ENCODE assay signal across 14 cellular contexts in the genomic region with DNA sequence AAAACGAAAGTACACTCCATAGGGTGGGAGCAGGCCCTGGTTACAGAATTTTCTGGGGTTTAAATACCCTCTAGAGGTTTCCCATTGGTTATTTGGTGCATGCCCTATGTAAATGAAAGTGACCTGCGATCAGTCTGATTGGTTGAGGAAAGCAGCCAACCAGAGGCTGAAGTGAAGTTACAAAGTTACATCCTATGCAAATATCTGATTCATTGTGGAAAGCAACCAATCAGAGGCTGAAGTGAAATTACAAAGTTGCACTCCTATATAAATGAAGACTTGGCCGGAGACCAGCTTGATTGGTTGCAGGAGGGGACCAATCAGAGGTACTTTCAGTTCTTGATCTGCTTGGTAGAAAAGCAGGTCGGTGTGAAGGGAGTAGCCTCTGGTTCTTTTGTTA. TPM values are rescaled to one million over a fixed set of nuclear protein-coding genes. Genes with fewer than 3 reads are reported as not detected.
DNase-seq lines count a peak whose midpoint lies in the region; ATAC-seq, FAIRE-seq and TF ChIP-seq lines count a peak whose summit lies in the region.
"Had no signal": no experiment of that assay in that cellular context is flagged by ENCODE, and none has a peak within 500 bp of the region (broad histone marks: within the 10 kb centered on the region; RNA-seq: fewer than 3 reads in every experiment).

No MANE protein-coding gene starts in this region.

- no peak overlapping the region for H2BK15ac ChIP-seq in mesenchymal stem cell (ENCODE audit: low read depth, poor library complexity, severe bottlenecking)

- intact Hi-C loops in left cardiac atrium (cut with DNase I): no loop called here

- no peak overlapping the region for H2AFZ ChIP-seq in Karpas-422 (ENCODE audit: low read length)
- H2AFZ ChIP-seq in mesenchymal stem cell (ENCODE audit: low read depth, low read length): no peak overlapping the region

- no peak overlapping the region for H3K18ac ChIP-seq in mesenchymal stem cell (ENCODE audit: low read depth in 1 of 2, low read length in 2 of 2)

- H4K8ac ChIP-seq in mesenchymal stem cell (ENCODE audit: low read length): no peak overlapping the region

- TF ChIP-seq CTCF in bronchial epithelial cell (IDR thresholded peaks at IDR 0.05; ENCODE audit: insufficient read depth, low read length, severe bottlenecking) (no peak), D721Med (IDR thresholded peaks at IDR 0.05; ENCODE audit: insufficient read depth, missing control alignments) (no peak)

- in situ Hi-C loops in Caki2 (cut with HindIII; ENCODE audit: low pct_unique_long_range_greater_than_20kb, low sequenced_read_pairs): no loop called here

- no peak overlapping the region for H2BK5ac ChIP-seq in mesenchymal stem cell (ENCODE audit: low read depth, low read length, poor library complexity, severe bottlenecking)

- H3K9me3 ChIP-seq in Karpas-422 (ENCODE audit: low read length) (peaks cover 5% of the 10 kb centered on the region; the same call in 1 of the 2 replicates), mesenchymal stem cell (ENCODE audit: control insufficient read depth, low read length) (no peaks in the 10 kb centered on the region)

- no peak overlapping the region for H3K23ac ChIP-seq in mesenchymal stem cell (ENCODE audit: low read length in 2 of 2)

- H3K4me2 ChIP-seq in Karpas-422 (ENCODE audit: low read depth, low read length, poor library complexity, severe bottlenecking): no peak overlapping the region
- H3K4me2 ChIP-seq in mesenchymal stem cell (ENCODE audit: low read length, poor library complexity, severe bottlenecking): no peak overlapping the region

- no peak overlapping the region for H3K14ac ChIP-seq in mesenchymal stem cell (ENCODE audit: low read length in 2 of 2)

- no peak overlapping the region for H3K27ac ChIP-seq in Karpas-422 (ENCODE audit: low read length)
- no peak overlapping the region for H3K27ac ChIP-seq in mesenchymal stem cell (ENCODE audit: low read length, poor library complexity, severe bottlenecking)

- ATAC-seq in left cardiac atrium (no peak), HG02981 (IDR thresholded peaks at IDR 0.05; ENCODE audit: unreplicated experiment) (no peak)

- 88% methylated on average over 4 of the region's 4 CpGs for WGBS in mesenchymal stem cell

- H3K9ac ChIP-seq in Karpas-422 (ENCODE audit: low read length) (no peak overlapping the region), mesenchymal stem cell (ENCODE audit: low read length) (no peak overlapping the region)

- DNase-seq in Caki2 (ENCODE audit: low read depth): peak; percentile 92
- DNase-seq in Karpas-422: peak; percentile 75
- peak; percentile 46 for DNase-seq in bronchial epithelial cell (ENCODE audit: low read depth)
- DNase-seq in mesenchymal stem cell: peak; percentile 74
- no peak for DNase-seq in left cardiac atrium
- DNase-seq in NCI-H1930 (lab: John Stamatoyannopoulos, UW): no peak
- DNase-seq in D721Med (ENCODE audit: insufficient read length, low spot score): no peak
- DNase-seq: caudate nucleus; head of caudate nucleus; NCI-H1092 treated with DMSO at 0.1 percent for 48 hours; stimulated activated CD4-positive, alpha-beta T cell treated with anti-CD3 and anti-CD28 coated beads, Interleukin-15, amount 100 ng/mL, for 24 hours; stimulated activated naive CD4-positive, alpha-beta T cell treated with Interleukin-2 at 50 U/mL for 16 hours had no signal

- H3K27me3 ChIP-seq in Karpas-422 (ENCODE audit: low read length) (no peaks in the 10 kb centered on the region), bronchial epithelial cell (ENCODE audit: control insufficient read depth, insufficient read depth, low read length) (no peaks in the 10 kb centered on the region), mesenchymal stem cell (ENCODE audit: control insufficient read depth in 1 of 2, insufficient read depth in 1 of 2, low read length in 2 of 2) (no peaks in the 10 kb centered on the region)

- no peaks in the 10 kb centered on the region for H3K79me1 ChIP-seq in mesenchymal stem cell (replicated peaks; ENCODE audit: low read length, poor library complexity, severe bottlenecking)

- H3K4me3 ChIP-seq in Karpas-422 (ENCODE audit: low read length) (no peak overlapping the region), bronchial epithelial cell (ENCODE audit: low read depth, low read length) (no peak overlapping the region), mesenchymal stem cell (ENCODE audit: insufficient read depth in 1 of 2, low read depth in 1 of 2, low read length in 2 of 2) (peak overlapping the region in 1 of 2 experiments; percentile 67)

- H3K4ac ChIP-seq in mesenchymal stem cell (ENCODE audit: low read depth in 1 of 2, low read length in 2 of 2): no peak overlapping the region

- H2AK5ac ChIP-seq in mesenchymal stem cell (ENCODE audit: low read length, severe bottlenecking): no peak overlapping the region

- H3K36me3 ChIP-seq in Karpas-422 (ENCODE audit: insufficient read depth, low read length): peaks cover 49% of the 10 kb centered on the region
- H3K36me3 ChIP-seq in bronchial epithelial cell (ENCODE audit: control insufficient read depth, insufficient read depth, low read length): peaks cover 9% of the 10 kb centered on the region
- peaks cover 15 to 56% of the 10 kb centered on the region in 2 experiments for H3K36me3 ChIP-seq in mesenchymal stem cell (ENCODE audit: control insufficient read depth in 1 of 2, insufficient read depth in 2 of 2, low read depth in 1 of 2, low read length in 2 of 2)

- no peak overlapping the region for H2BK12ac ChIP-seq in mesenchymal stem cell (ENCODE audit: low read length in 2 of 2)

- peaks cover 9% of the 10 kb centered on the region; the same call in 1 of the 2 replicates for H4K20me1 ChIP-seq in Karpas-422 (ENCODE audit: insufficient read depth, low read depth, low read length)

- H4K91ac ChIP-seq in mesenchymal stem cell (ENCODE audit: low read length): no peak overlapping the region

- H3K4me1 ChIP-seq in Karpas-422 (ENCODE audit: low read length) (peaks cover 2% of the 10 kb centered on the region; the same call in 1 of the 2 replicates), mesenchymal stem cell (ENCODE audit: control insufficient read depth, insufficient read depth, low read depth, low read length) (peaks cover 17% of the 10 kb centered on the region)

- FAIRE-seq in bronchial epithelial cell (lab: Jason Lieb, UNC) (no peak), D721Med (lab: Jason Lieb, UNC) (no peak)
- FAIRE-seq: G401.6 had no signal

- peaks cover 99% of the 10 kb centered on the region for H3K79me2 ChIP-seq in Karpas-422 (ENCODE audit: low read length)

- H3K9me2 ChIP-seq in Karpas-422 (replicated peaks; ENCODE audit: insufficient read depth, low read length): no peaks in the 10 kb centered on the region

- no peak overlapping the region for H2BK120ac ChIP-seq in mesenchymal stem cell (ENCODE audit: low read depth, low read length)

RNA-seq across cellular contexts. Expression of a gene that starts 24.4 kb away (rescaled TPM):
- total RNA-seq in Caki2 (2014; rRNA removed; shearing (Covaris generic); ENCODE audit: low replicate concordance): 15.5 and 32.5 TPM in 2 replicates
- 15.1 and 18.4 TPM in 2 replicates for total RNA-seq in Karpas-422 (2014; rRNA removed; shearing (Covaris generic); ENCODE audit: low replicate concordance)
- total RNA-seq in bronchial epithelial cell (5.0 and 10.0 TPM in 2 replicates), left cardiac atrium (10 to 100 TPM; 35.4 to 38.2 TPM)
- 57.5 TPM for polyA plus RNA-seq in mesenchymal stem cell (2013, experiment 1 of 2)
- 57.4 TPM for polyA plus RNA-seq in mesenchymal stem cell (2013, experiment 2 of 2)

RNA-seq across cellular contexts. Expression of a gene that starts 24.6 kb away (rescaled TPM):
- 1.5 and 3.8 TPM in 2 replicates for total RNA-seq in Caki2 (2014; rRNA removed; shearing (Covaris generic); ENCODE audit: low replicate concordance)
- 1.3 and 3.1 TPM in 2 replicates for total RNA-seq in Karpas-422 (2014; rRNA removed; shearing (Covaris generic); ENCODE audit: low replicate concordance)
- total RNA-seq in bronchial epithelial cell (1.3 and 1.9 TPM in 2 replicates), left cardiac atrium (1 to 10 TPM; 1.4 to 2.3 TPM)
- polyA plus RNA-seq in mesenchymal stem cell (2013, experiment 1 of 2): 1.5 TPM
- 1.6 TPM for polyA plus RNA-seq in mesenchymal stem cell (2013, experiment 2 of 2)

RNA-seq across cellular contexts. Expression of a gene that starts 27.4 kb away (rescaled TPM):
- total RNA-seq in Caki2 (2014; rRNA removed; shearing (Covaris generic); ENCODE audit: low replicate concordance): not detected in 2 replicates
- total RNA-seq in Karpas-422 (2014; rRNA removed; shearing (Covaris generic); ENCODE audit: low replicate concordance): not detected in 2 replicates
- total RNA-seq in bronchial epithelial cell (not detected in 2 replicates), left cardiac atrium (not detected)
- polyA plus RNA-seq in mesenchymal stem cell (2013, experiment 1 of 2): not detected
- not detected for polyA plus RNA-seq in mesenchymal stem cell (2013, experiment 2 of 2)

RNA-seq across cellular contexts. Expression of a gene that starts 32.9 kb away (rescaled TPM):
- 27.2 and 27.6 TPM in 2 replicates for total RNA-seq in Caki2 (2014; rRNA removed; shearing (Covaris generic); ENCODE audit: low replicate concordance)
- total RNA-seq in Karpas-422 (2014; rRNA removed; shearing (Covaris generic); ENCODE audit: low replicate concordance): 21.6 and 29.4 TPM in 2 replicates
- 8.2 and 16.9 TPM in 2 replicates for total RNA-seq in bronchial epithelial cell
- polyA plus RNA-seq in mesenchymal stem cell (2013, experiment 1 of 2): 11.7 TPM
- 11.8 TPM for polyA plus RNA-seq in mesenchymal stem cell (2013, experiment 2 of 2)
- 10 to 100 TPM; 15.4 to 16.0 TPM for total RNA-seq in left cardiac atrium

Comparison
In these comparisons a context has a peak if more than half of its experiments do, and no peak if none do; other contexts are left out.
1. DNase-seq: peak in Caki2 (single experiment), Karpas-422 (single experiment), bronchial epithelial cell (single experiment) and mesenchymal stem cell (single experiment); none in left cardiac atrium (single experiment), NCI-H1930 (0 of 2) and D721Med (single experiment).